ENCODE assay signal across 8 cellular contexts in the genomic region with DNA sequence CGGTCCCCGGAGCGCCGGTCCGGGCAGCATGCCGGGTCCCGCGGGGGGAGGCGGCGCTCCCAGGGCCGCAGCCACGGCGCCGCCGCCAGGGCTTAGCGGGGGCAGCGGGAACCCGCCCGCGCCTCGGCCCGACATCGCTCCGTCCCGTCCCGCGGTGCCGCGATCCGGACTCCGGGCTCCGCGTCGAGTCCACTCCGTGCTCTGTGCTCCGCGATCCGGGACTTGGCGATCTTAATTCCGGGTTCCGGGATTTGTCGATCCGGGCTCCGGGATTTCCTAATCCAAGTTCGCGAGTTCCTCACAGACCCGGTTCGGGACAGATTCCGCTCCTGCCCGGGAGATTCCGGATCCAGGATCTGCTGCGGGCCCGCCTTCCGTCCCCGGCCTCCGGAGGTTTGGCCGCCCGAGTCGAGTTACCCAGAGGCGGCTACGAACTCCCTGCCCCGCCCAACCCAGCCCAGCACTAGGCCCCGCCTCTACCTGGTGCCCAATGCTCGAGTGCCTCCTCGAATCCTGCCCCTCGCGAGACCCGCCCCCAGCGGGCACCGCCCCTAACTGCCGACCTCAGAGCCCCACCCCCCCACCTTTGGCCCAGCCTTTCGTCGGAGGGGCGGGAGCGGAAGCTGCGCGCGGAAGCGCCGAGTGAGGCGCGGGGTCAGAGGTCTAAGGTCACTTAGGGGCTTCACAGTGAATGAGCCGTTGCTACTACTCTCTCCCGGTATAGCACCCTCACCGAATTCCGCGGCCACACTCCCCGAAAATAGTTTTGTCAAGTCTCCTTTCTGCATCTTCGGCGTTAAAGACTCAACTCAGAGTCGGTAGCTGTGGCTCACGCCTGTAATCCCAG. TPM values are rescaled to one million over a fixed set of nuclear protein-coding genes. Genes with fewer than 3 reads are reported as not detected.
DNase-seq lines count a peak whose midpoint lies in the region; ATAC-seq and TF ChIP-seq lines count a peak whose summit lies in the region.

Gene SMARCD2, minus strand, starts transcription at position 146 of the 847 bp plus-strand sequence. Its CDS starts 11 bp downstream, at position 135.

- H3K27me3 ChIP-seq in BLaER1 treated with 17β-estradiol and CSF1 and Interleukin-3, amounts not matched to agents 10 nM and 100 nM = no peaks in the 10 kb centered on the region
- no peaks in the 10 kb centered on the region for H3K27me3 ChIP-seq in left lung

- ATAC-seq in GM19372 (IDR thresholded peaks at IDR 0.05; ENCODE audit: low read depth, unreplicated experiment) = peak; percentile 80
- peak; percentile 49 for ATAC-seq in HG03558 (IDR thresholded peaks at IDR 0.05; ENCODE audit: extremely low read depth, unreplicated experiment)
- ATAC-seq in left lung = peak; percentile 88

- peaks cover 33 to 47% (median 42%) of the 10 kb centered on the region in 11 experiments for H4K20me1 ChIP-seq in BLaER1 treated with 17β-estradiol and CSF1 and Interleukin-3, amounts not matched to agents 10 nM and 100 nM

- peak within 1 kb of the TSS; percentile 97 to 100 (median 99) for H3K4me2 ChIP-seq in BLaER1 treated with 17β-estradiol and CSF1 and Interleukin-3, amounts not matched to agents 10 nM and 100 nM

- H3K27me3 Mint-ChIP-seq in dendritic cell treated with granulocyte-macrophage colony-stimulating factor and Interleukin-4, amounts not matched to agents 40 ng/mL and 50 ng/mL, for 4 days = no peaks in the 10 kb centered on the region

- peaks cover 49% of the 10 kb centered on the region for H3K4me1 Mint-ChIP-seq in dendritic cell treated with granulocyte-macrophage colony-stimulating factor and Interleukin-4, amounts not matched to agents 40 ng/mL and 50 ng/mL, for 4 days (ENCODE audit: low read depth)

- peaks cover 0 to 3% (median 0%) of the 10 kb centered on the region in 11 experiments; a peak in 5 of 22 replicates for H3K9me3 ChIP-seq in BLaER1 treated with 17β-estradiol and CSF1 and Interleukin-3, amounts not matched to agents 10 nM and 100 nM (replicated peaks in 1 of 11)
- no peaks in the 10 kb centered on the region for H3K9me3 ChIP-seq in left lung

- peak within 1 kb of the TSS; percentile 78 to 100 (median 95) for H3K4me3 ChIP-seq in BLaER1 treated with 17β-estradiol and CSF1 and Interleukin-3, amounts not matched to agents 10 nM and 100 nM
- H3K4me3 ChIP-seq in left lung = peak within 1 kb of the TSS; percentile 87 to 90

- peaks cover 29% of the 10 kb centered on the region for H3K36me3 Mint-ChIP-seq in dendritic cell treated with granulocyte-macrophage colony-stimulating factor and Interleukin-4, amounts not matched to agents 40 ng/mL and 50 ng/mL, for 4 days (ENCODE audit: low read depth)

- intact Hi-C loops in dendritic cell treated with granulocyte-macrophage colony-stimulating factor and Interleukin-4, amounts not matched to agents 40 ng/mL and 50 ng/mL, for 4 days (cut with micrococcal nuclease) = loop anchor here (1.0 to 5.0 kb wide), 4 partner anchors 15 to 405 kb away; partner anchors contain the start of genes CCDC47, DDX42, FTSJ3 and PSMC5
- intact Hi-C loops in left lung (cut with DNase I) = no loop called here

- TF ChIP-seq CTCF in left lung (IDR thresholded peaks at IDR 0.05) = peak in 1 of 2 donors; percentile 5

- H3K9me3 Mint-ChIP-seq in dendritic cell treated with granulocyte-macrophage colony-stimulating factor and Interleukin-4, amounts not matched to agents 40 ng/mL and 50 ng/mL, for 4 days = peaks cover 1% of the 10 kb centered on the region

- peak within 1 kb of the TSS; percentile 87 for H3K4me3 Mint-ChIP-seq in dendritic cell treated with granulocyte-macrophage colony-stimulating factor and Interleukin-4, amounts not matched to agents 40 ng/mL and 50 ng/mL, for 4 days

- peaks cover 48 to 60% (median 58%) of the 10 kb centered on the region in 10 experiments for H3K4me1 ChIP-seq in BLaER1 treated with 17β-estradiol and CSF1 and Interleukin-3, amounts not matched to agents 10 nM and 100 nM
- H3K4me1 ChIP-seq in left lung = peaks cover 27 to 49% of the 10 kb centered on the region in 2 donors

- H3K27ac ChIP-seq in BLaER1 treated with 17β-estradiol and CSF1 and Interleukin-3, amounts not matched to agents 10 nM and 100 nM = peak within 1 kb of the TSS; percentile 90 to 98 (median 96)
- H3K27ac ChIP-seq in left lung = peak within 1 kb of the TSS; percentile 93

- peak within 1 kb of the TSS; percentile 93 to 99 (median 96) for H3K9ac ChIP-seq in BLaER1 treated with 17β-estradiol and CSF1 and Interleukin-3, amounts not matched to agents 10 nM and 100 nM

- DNase-seq in NCI-H748 (lab: John Stamatoyannopoulos, UW; ENCODE audit: unreplicated experiment) = peak; percentile 97
- DNase-seq in activated CD4-positive, alpha-beta T cell treated with anti-CD3 and anti-CD28 coated beads, Interleukin-2, amount 50 U/mL, for 24 hours (ENCODE audit: low read depth in 1 of 2, low spot score in 1 of 2) = peak; percentile 97 to 99
- DNase-seq in left lung = peak; percentile 99 to 100
- DNase-seq in stimulated activated CD4-positive, alpha-beta T cell treated with anti-CD3 and anti-CD28 coated beads, Interleukin-2, amount 100 ng/mL, for 48 hours = peak; percentile 98 to 99

- peak within 1 kb of the TSS; percentile 93 for H3K27ac Mint-ChIP-seq in dendritic cell treated with granulocyte-macrophage colony-stimulating factor and Interleukin-4, amounts not matched to agents 40 ng/mL and 50 ng/mL, for 4 days

- H3K36me3 ChIP-seq in BLaER1 treated with 17β-estradiol and CSF1 and Interleukin-3, amounts not matched to agents 10 nM and 100 nM = peaks cover 0 to 12% (median 7%) of the 10 kb centered on the region in 11 experiments; a peak in 17 of 22 replicates
- no peaks in the 10 kb centered on the region for H3K36me3 ChIP-seq in left lung

RNA-seq across cellular contexts. Expression of gene SMARCD2, which starts in this region (rescaled TPM):
- 10 to 100 TPM; 59.2 to 82.5 TPM for total RNA-seq in left lung

Comparison
In these comparisons a context has a peak if more than half of its experiments do, and no peak if none do; other contexts are left out.
1. Peak in every context shown above with its lines: DNase-seq, ATAC-seq, H3K4me3 ChIP-seq and H3K27ac ChIP-seq.